8 cellular contexts compared by ENCODE assay signal in the genomic region with DNA sequence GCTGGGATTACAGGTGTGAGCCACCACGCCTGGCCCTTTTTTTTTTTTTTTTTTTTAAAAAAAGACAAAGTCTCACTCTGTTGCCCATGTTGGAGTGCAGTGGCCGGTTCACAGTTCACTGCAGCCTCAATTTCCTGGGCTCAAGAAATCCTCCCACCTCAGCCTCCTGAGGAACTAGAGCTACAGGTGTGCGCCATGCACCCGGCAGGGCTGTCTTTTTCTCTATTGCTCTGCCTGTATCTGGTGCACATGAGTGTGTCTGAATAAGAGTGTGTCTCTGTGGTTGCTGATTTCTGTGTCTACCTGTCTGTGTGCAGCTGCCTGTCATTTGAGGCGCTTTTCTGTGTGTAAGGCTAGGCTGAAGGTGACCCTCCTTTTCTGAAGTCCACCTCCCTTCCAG. TPM values are rescaled to one million over a fixed set of nuclear protein-coding genes. Genes with fewer than 3 reads are reported as not detected.
DNase-seq lines count a peak whose midpoint lies in the region; ATAC-seq and TF ChIP-seq lines count a peak whose summit lies in the region.

No MANE protein-coding gene starts in this region.

- peaks cover 38% of the 10 kb centered on the region for H3K4me1 ChIP-seq in left ventricle myocardium inferior
- H3K4me1 ChIP-seq in mucosa of rectum (ENCODE audit: control insufficient read depth in 2 of 2, insufficient read depth in 2 of 2, low read length in 2 of 2), result peaks cover 9 to 22% of the 10 kb centered on the region in 2 donors
- H3K4me1 ChIP-seq in uterus, result peaks cover 0 to 9% of the 10 kb centered on the region in 2 donors

- no peaks in the 10 kb centered on the region for H3K9me3 Mint-ChIP-seq in activated naive CD8-positive, alpha-beta T cell treated with anti-CD3 and anti-CD28 coated beads, Interleukin-2, amount 50 U/mL, for 24 hours
- H3K9me3 Mint-ChIP-seq in nephron progenitor cell, result no peaks in the 10 kb centered on the region

- peaks cover 31% of the 10 kb centered on the region for H3K4me1 Mint-ChIP-seq in activated naive CD8-positive, alpha-beta T cell treated with anti-CD3 and anti-CD28 coated beads, Interleukin-2, amount 50 U/mL, for 24 hours
- H3K4me1 Mint-ChIP-seq in nephron progenitor cell, result peaks cover 48% of the 10 kb centered on the region

- no peaks in the 10 kb centered on the region for H3K27me3 Mint-ChIP-seq in activated naive CD8-positive, alpha-beta T cell treated with anti-CD3 and anti-CD28 coated beads, Interleukin-2, amount 50 U/mL, for 24 hours
- H3K27me3 Mint-ChIP-seq in nephron progenitor cell (ENCODE audit: low read depth, poor library complexity), result peaks cover 3% of the 10 kb centered on the region

- TF ChIP-seq POLR2A in uterus (IDR thresholded peaks at IDR 0.05), result no peak

- no peak for TF ChIP-seq CTCF in left ventricle myocardium inferior (IDR thresholded peaks at IDR 0.05; ENCODE audit: borderline replicate concordance)
- TF ChIP-seq CTCF in uterus (IDR thresholded peaks at IDR 0.05), result no peak
- TF ChIP-seq CTCF in nephron progenitor cell (IDR thresholded peaks at IDR 0.05), result no peak

- H3K36me3 ChIP-seq in left ventricle myocardium inferior, result peaks cover 9% of the 10 kb centered on the region
- peaks cover 0 to 5% of the 10 kb centered on the region in 2 donors for H3K36me3 ChIP-seq in mucosa of rectum (ENCODE audit: control insufficient read depth in 2 of 2, insufficient read depth in 2 of 2, low read length in 2 of 2)
- no peaks in the 10 kb centered on the region for H3K36me3 ChIP-seq in uterus

- no peak for ATAC-seq in activated naive CD8-positive, alpha-beta T cell treated with anti-CD3 and anti-CD28 coated beads, Interleukin-2, amount 50 U/mL, for 24 hours

- intact Hi-C loops in left ventricle myocardium inferior (cut with micrococcal nuclease), result no loop called here
- intact Hi-C loops in cardiac septum (cut with DNase I), result no loop called here
- intact Hi-C loops in uterus (cut with DNase I; ENCODE audit: low total_unique reads), result no loop called here

- H3K27me3 ChIP-seq in left ventricle myocardium inferior (ENCODE audit: low read depth) (no peaks in the 10 kb centered on the region), mucosa of rectum (ENCODE audit: control insufficient read depth in 2 of 2, insufficient read depth in 2 of 2, low read length in 2 of 2) (no peaks in the 10 kb centered on the region), uterus (no peaks in the 10 kb centered on the region)

- H3K9me3 ChIP-seq in left ventricle myocardium inferior (replicated peaks) (no peaks in the 10 kb centered on the region), mucosa of rectum (ENCODE audit: control insufficient read depth in 2 of 2, low read length in 2 of 2) (no peaks in the 10 kb centered on the region), uterus (no peaks in the 10 kb centered on the region)

- H3K27ac Mint-ChIP-seq in activated naive CD8-positive, alpha-beta T cell treated with anti-CD3 and anti-CD28 coated beads, Interleukin-2, amount 50 U/mL, for 24 hours, result peak overlapping the region; percentile 25
- H3K27ac Mint-ChIP-seq in nephron progenitor cell, result no peak overlapping the region

- no peak overlapping the region for H3K4me3 Mint-ChIP-seq in activated naive CD8-positive, alpha-beta T cell treated with anti-CD3 and anti-CD28 coated beads, Interleukin-2, amount 50 U/mL, for 24 hours
- H3K4me3 Mint-ChIP-seq in nephron progenitor cell, result no peak overlapping the region

- no peak overlapping the region for H3K9ac ChIP-seq in mucosa of rectum (ENCODE audit: low read depth in 1 of 2, low read length in 2 of 2)

- H3K4me3 ChIP-seq in left ventricle myocardium inferior, result peak overlapping the region; percentile 94
- H3K4me3 ChIP-seq in mucosa of rectum (ENCODE audit: low read length in 2 of 2), result no peak overlapping the region
- no peak overlapping the region for H3K4me3 ChIP-seq in uterus

- H3K36me3 Mint-ChIP-seq in activated naive CD8-positive, alpha-beta T cell treated with anti-CD3 and anti-CD28 coated beads, Interleukin-2, amount 50 U/mL, for 24 hours (ENCODE audit: low read depth), result peaks cover 9% of the 10 kb centered on the region
- peaks cover 6% of the 10 kb centered on the region for H3K36me3 Mint-ChIP-seq in nephron progenitor cell (ENCODE audit: low read depth)

- H3K27ac ChIP-seq in left ventricle myocardium inferior (replicated peaks) (peak overlapping the region; percentile 97), mucosa of rectum (ENCODE audit: low read depth in 2 of 2, low read length in 2 of 2) (peak overlapping the region; percentile 52 to 93), uterus (peak overlapping the region; percentile 91 to 94)

- DNase-seq in left ventricle myocardium inferior (no peak), cardiac septum (ENCODE audit: low spot score) (no peak), uterus (no peak), nephron progenitor cell (no peak)
- no peak for DNase-seq in activated naive CD8-positive, alpha-beta T cell treated with anti-CD3 and anti-CD28 coated beads, Interleukin-2, amount 50 U/mL, for 24 hours
- DNase-seq in stimulated activated CD4-positive, alpha-beta T cell treated with anti-CD3 and anti-CD28 coated beads, Interleukin-2, amount 100 ng/mL, for 24 hours, result no peak
- no peak for DNase-seq in stimulated activated CD8-positive, alpha-beta memory T cell treated with anti-CD3 and anti-CD28 coated beads, Interleukin-4, amount 100 ng/mL, for 48 hours

RNA-seq across cellular contexts. Expression of gene PRR12, which starts 1.6 kb away (rescaled TPM):
- total RNA-seq in left ventricle myocardium inferior (15.5 TPM), cardiac septum (15.9 TPM), uterus (10 to 100 TPM in 2 of 4 donors, 1 to 10 TPM in 2; 2.6 to 63.1 (median 8.6) TPM)

RNA-seq across cellular contexts. Expression of gene PRRG2, which starts 8.3 kb away (rescaled TPM):
- 0.88 TPM for total RNA-seq in left ventricle myocardium inferior
- 0.40 TPM for total RNA-seq in cardiac septum
- total RNA-seq in uterus, result 1 to 10 TPM in 1 of 4 donors, under 1 TPM in 1, not detected in 2; 0.95 to 1.4 TPM

RNA-seq across cellular contexts. Expression of gene NOSIP, which starts 9.0 kb away (rescaled TPM):
- total RNA-seq in left ventricle myocardium inferior (47.3 TPM), cardiac septum (34.5 TPM), uterus (100 to 1,000 TPM in 1 of 4 donors, 10 to 100 TPM in 3; 29.0 to 347 (median 65.4) TPM)

RNA-seq across cellular contexts. Expression of gene RRAS, which starts 50.6 kb away (rescaled TPM):
- total RNA-seq in left ventricle myocardium inferior (116 TPM), cardiac septum (171 TPM), uterus (100 to 1,000 TPM in 1 of 4 donors, 10 to 100 TPM in 3; 17.1 to 106 (median 47.7) TPM)

RNA-seq across cellular contexts. Expression of gene SCAF1, which starts 52.6 kb away (rescaled TPM):
- total RNA-seq in left ventricle myocardium inferior, result 38.8 TPM
- total RNA-seq in cardiac septum, result 53.1 TPM
- 10 to 100 TPM in 3 of 4 donors, 1 to 10 TPM in 1; 8.8 to 76.9 (median 11.4) TPM for total RNA-seq in uterus
